In genomic region chr20:36460648-36461599, GRCh38 we compare ENCODE assay signal across 8 cellular contexts.
A peak's percentile ranks its signal among the peaks of the same experiment; 100 is the strongest.
DNase-seq lines count a peak whose midpoint lies in the region; ATAC-seq, FAIRE-seq and TF ChIP-seq lines count a peak whose summit lies in the region.

No MANE protein-coding gene starts in this region.

- DNase-seq in GM18507 (ENCODE audit: extremely low spot score, insufficient read length, low read depth) (peak; percentile 73), NCI-H1694 treated with DMSO at 0.1 percent for 48 hours (lab: John Stamatoyannopoulos, UW) (peak; percentile 66), T-helper 9 cell (peak; percentile 93), astrocyte (ENCODE audit: low read depth) (peak; percentile 65), hepatocyte (ENCODE audit: low spot score) (peak; percentile 98), retina (peak; percentile 96), aorta (peak; percentile 95 to 98)

- H3K4me1 Mint-ChIP-seq in astrocyte (ENCODE audit: low read depth, unreplicated experiment), result peaks cover 22% of the 10 kb centered on the region

- TF ChIP-seq CTCF in astrocyte (IDR thresholded peaks at IDR 0.05; ENCODE audit: insufficient read depth, low read depth, low read length) (no peak), hepatocyte (IDR thresholded peaks at IDR 0.05; ENCODE audit: poor library complexity) (no peak)

- no peaks in the 10 kb centered on the region for H3K9me3 Mint-ChIP-seq in astrocyte (ENCODE audit: unreplicated experiment)

- H3K36me3 ChIP-seq in astrocyte (ENCODE audit: insufficient read depth, low read length) (peaks cover 3% of the 10 kb centered on the region), hepatocyte (replicated peaks; ENCODE audit: insufficient read depth, low read depth) (no peaks in the 10 kb centered on the region), aorta (ENCODE audit: control insufficient read depth in 1 of 2, insufficient read depth in 2 of 2, low read length in 1 of 2) (no peaks in the 10 kb centered on the region)

- peak; percentile 93 for FAIRE-seq in GM18507 (lab: Jason Lieb, UNC)
- FAIRE-seq in astrocyte (lab: Jason Lieb, UNC), result no peak

- WGBS in hepatocyte (ENCODE audit: low lambda C conversion rate, missing lambda C conversion rate), result 26% methylated on average over 37 of the region's 96 CpGs
- 4 to 5% methylated on average over 71 to 95 of the region's 96 CpGs for WGBS in aorta, 2 donors

- H3K4me3 ChIP-seq in astrocyte (ENCODE audit: insufficient read depth, low read depth, low read length) (peak overlapping the region; percentile 27), hepatocyte (peak overlapping the region; percentile 94), aorta (ENCODE audit: low read length in 2 of 2) (peak overlapping the region; percentile 84 to 97)

- H3K9me2 ChIP-seq in hepatocyte (replicated peaks; ENCODE audit: insufficient read depth), result no peaks in the 10 kb centered on the region

- H4K20me1 ChIP-seq in astrocyte (ENCODE audit: insufficient read depth, low read length) (peaks cover 42% of the 10 kb centered on the region), hepatocyte (ENCODE audit: insufficient read depth, poor library complexity, severe bottlenecking) (peaks cover 37% of the 10 kb centered on the region)

- intact Hi-C loops in aorta (cut with DNase I), result loop anchor here in 1 of 2 donors (5.0 to 10.0 kb wide), 2 partner anchors 36 to 404 kb away; a partner anchor contains a TSS

- H3K4me3 Mint-ChIP-seq in astrocyte (ENCODE audit: unreplicated experiment), result peak overlapping the region; percentile 83

- H3K9me3 ChIP-seq in astrocyte (ENCODE audit: insufficient read depth, low read depth, low read length), result no peaks in the 10 kb centered on the region
- no peaks in the 10 kb centered on the region for H3K9me3 ChIP-seq in hepatocyte (ENCODE audit: low read depth)
- H3K9me3 ChIP-seq in aorta (ENCODE audit: control insufficient read depth, low read length), result no peaks in the 10 kb centered on the region

- H3K79me2 ChIP-seq in astrocyte (ENCODE audit: insufficient read depth, low read length) (peaks cover 42% of the 10 kb centered on the region), hepatocyte (peaks cover 43% of the 10 kb centered on the region)

- peak overlapping the region; percentile 87 for H3K27ac Mint-ChIP-seq in astrocyte (ENCODE audit: unreplicated experiment)

- peak; percentile 40 for ATAC-seq in HG02938 (IDR thresholded peaks at IDR 0.05; ENCODE audit: unreplicated experiment)
- ATAC-seq in aorta (ENCODE audit: low FRiP score), result peak; percentile 86

- H2AFZ ChIP-seq in astrocyte (ENCODE audit: low read depth, low read length), result peak overlapping the region; percentile 94
- peak overlapping the region; percentile 77 for H2AFZ ChIP-seq in hepatocyte

- H3K27ac ChIP-seq in astrocyte (ENCODE audit: low read depth, low read length) (peak overlapping the region; percentile 73), hepatocyte (peak overlapping the region; percentile 91), aorta (ENCODE audit: low read depth in 1 of 2, low read length in 2 of 2) (peak overlapping the region; percentile 90 to 93)

- H3K4me2 ChIP-seq in astrocyte (ENCODE audit: low read length), result peak overlapping the region; percentile 80
- H3K4me2 ChIP-seq in hepatocyte, result peak overlapping the region; percentile 76

- H3K27me3 Mint-ChIP-seq in astrocyte (ENCODE audit: low read depth, unreplicated experiment), result peaks cover 4% of the 10 kb centered on the region

- peaks cover 1% of the 10 kb centered on the region for H3K36me3 Mint-ChIP-seq in astrocyte (ENCODE audit: low read depth, unreplicated experiment)

- peak overlapping the region; percentile 71 for H3K9ac ChIP-seq in astrocyte (ENCODE audit: low read length)

- no peaks in the 10 kb centered on the region for H3K27me3 ChIP-seq in astrocyte (ENCODE audit: insufficient read depth, low read length)
- H3K27me3 ChIP-seq in hepatocyte, result no peaks in the 10 kb centered on the region
- no peaks in the 10 kb centered on the region for H3K27me3 ChIP-seq in aorta (ENCODE audit: control insufficient read depth in 1 of 2, insufficient read depth in 2 of 2, low read length in 1 of 2)

- H3K4me1 ChIP-seq in astrocyte (ENCODE audit: insufficient read depth, low read length) (peaks cover 33% of the 10 kb centered on the region), hepatocyte (ENCODE audit: insufficient read depth) (peaks cover 36% of the 10 kb centered on the region), aorta (ENCODE audit: control insufficient read depth in 1 of 2, insufficient read depth in 2 of 2, low read length in 2 of 2) (peaks cover 0 to 5% of the 10 kb centered on the region in 2 donors)

Comparison
In these comparisons a context has a peak if more than half of its experiments do, and no peak if none do; other contexts are left out.
1. Peak in every context shown above with its lines: DNase-seq, ATAC-seq, H3K4me3 ChIP-seq and H3K27ac ChIP-seq.
2. H3K4me3 ChIP-seq: peak in every context shown above with its lines; median percentile 94 in hepatocyte; 90 in aorta; 27 in astrocyte.